In the genomic region with DNA sequence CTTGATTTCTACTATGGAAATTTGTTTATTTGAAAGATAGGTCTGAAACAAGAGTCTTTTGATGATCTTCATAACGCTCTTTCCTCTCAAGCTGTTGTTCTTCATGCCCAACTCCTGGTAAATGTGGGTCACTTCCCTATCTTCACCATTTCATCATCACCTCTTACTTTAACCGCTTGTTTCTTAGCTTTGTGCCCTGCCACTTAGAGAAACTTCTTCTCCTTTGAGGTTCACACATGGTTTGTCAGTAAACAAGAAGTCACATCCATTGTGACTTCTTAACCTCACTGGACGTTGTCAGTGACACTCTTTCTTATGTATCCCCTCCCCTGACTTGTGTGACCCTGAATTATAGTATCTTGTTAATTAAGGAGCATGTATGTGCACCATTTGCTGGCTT, we compare ENCODE assay signal across 13 cellular contexts. TPM values are rescaled to one million over a fixed set of nuclear protein-coding genes. Genes with fewer than 3 reads are reported as not detected.
DNase-seq lines count a peak whose midpoint lies in the region; TF ChIP-seq lines count a peak whose summit lies in the region.
"Had no signal": no experiment of that assay in that cellular context is flagged by ENCODE, and none has a peak within 500 bp of the region (broad histone marks: within the 10 kb centered on the region; RNA-seq: fewer than 3 reads in every experiment).

No MANE protein-coding gene starts in this region.

- no peaks in the 10 kb centered on the region for H3K36me3 ChIP-seq in sigmoid colon
- H3K36me3 ChIP-seq: prostate gland had no signal

- no peaks in the 10 kb centered on the region for H3K27me3 ChIP-seq in HL-60 (ENCODE audit: insufficient read depth, poor library complexity, severe bottlenecking)
- no peaks in the 10 kb centered on the region for H3K27me3 ChIP-seq in sigmoid colon

- H3K9me3 ChIP-seq in sigmoid colon: no peaks in the 10 kb centered on the region
- H3K9me3 ChIP-seq: prostate gland had no signal

- intact Hi-C loops in sigmoid colon (cut with DNase I): no loop called here
- intact Hi-C loops in activated naive CD4-positive, alpha-beta T cell treated with anti-CD3 and anti-CD28 coated beads for 36 hours (cut with micrococcal nuclease): no loop called here

- no peak overlapping the region for H3K4me3 Mint-ChIP-seq in activated naive CD4-positive, alpha-beta T cell treated with anti-CD3 and anti-CD28 coated beads for 36 hours
- H3K4me3 Mint-ChIP-seq: stimulated activated memory B cell treated with anti-CD40 and anti-IgM and Interleukin-4, amounts not matched to agents 10 μg/mL and 1 μg/mL and 100 μg/mL, for 72 hours had no signal

- no peak for TF ChIP-seq EP300 in sigmoid colon (IDR thresholded peaks at IDR 0.05)

- CTCF ChIA-PET in activated naive CD4-positive, alpha-beta T cell treated with anti-CD3 and anti-CD28 coated beads for 36 hours (lab: Charles Lee): no interaction called here

- H3K4me1 Mint-ChIP-seq in activated naive CD4-positive, alpha-beta T cell treated with anti-CD3 and anti-CD28 coated beads for 36 hours (ENCODE audit: low read depth): peaks cover 7% of the 10 kb centered on the region

- H3K27me3 Mint-ChIP-seq in activated naive CD4-positive, alpha-beta T cell treated with anti-CD3 and anti-CD28 coated beads for 36 hours (ENCODE audit: low read depth): peaks cover 14% of the 10 kb centered on the region

- H3K27ac Mint-ChIP-seq in activated naive CD4-positive, alpha-beta T cell treated with anti-CD3 and anti-CD28 coated beads for 36 hours: no peak overlapping the region
- H3K27ac Mint-ChIP-seq: stimulated activated memory B cell treated with anti-CD40 and anti-IgM and Interleukin-4, amounts not matched to agents 10 μg/mL and 1 μg/mL and 100 μg/mL, for 72 hours had no signal

- 72 to 83% methylated on average over 3 of the region's 3 CpGs for WGBS in sigmoid colon, 2 donors

- H3K4me1 ChIP-seq in sigmoid colon: peaks cover 0 to 9% (median 0%) of the 10 kb centered on the region in 4 donors
- H3K4me1 ChIP-seq: prostate gland had no signal

- DNase-seq in HL-60 (ENCODE audit: low read depth in 1 of 2, low spot score in 1 of 2) (peak; percentile 82), SIG-M5 (lab: John Stamatoyannopoulos, UW) (peak; percentile 87), globus pallidus (ENCODE audit: low spot score) (peak; percentile 51), sigmoid colon (no peak), RKO (ENCODE audit: low spot score) (no peak), NCI-H69 (lab: John Stamatoyannopoulos, UW) (no peak)
- DNase-seq in activated CD8-positive, alpha-beta memory T cell treated with anti-CD3 and anti-CD28 coated beads, Interleukin-2, amount 50 U/mL, for 48 hours: no peak
- DNase-seq in activated naive CD4-positive, alpha-beta T cell treated with anti-CD3 and anti-CD28 coated beads for 36 hours: no peak
- DNase-seq: C1 segment of cervical spinal cord; stimulated activated CD4-positive, alpha-beta T cell treated with anti-CD3 and anti-CD28 coated beads, Interleukin-2, amount 100 ng/mL, for 48 hours had no signal

- H3K9me3 Mint-ChIP-seq in activated naive CD4-positive, alpha-beta T cell treated with anti-CD3 and anti-CD28 coated beads for 36 hours: no peaks in the 10 kb centered on the region
- H3K9me3 Mint-ChIP-seq: stimulated activated memory B cell treated with anti-CD40 and anti-IgM and Interleukin-4, amounts not matched to agents 10 μg/mL and 1 μg/mL and 100 μg/mL, for 72 hours had no signal

- TF ChIP-seq CTCF in HL-60 (IDR thresholded peaks at IDR 0.05; ENCODE audit: insufficient read depth, low read length) (no peak), sigmoid colon (IDR thresholded peaks at IDR 0.05) (no peak)

- H3K36me3 Mint-ChIP-seq in activated naive CD4-positive, alpha-beta T cell treated with anti-CD3 and anti-CD28 coated beads for 36 hours (ENCODE audit: low read depth): no peaks in the 10 kb centered on the region
- H3K36me3 Mint-ChIP-seq: stimulated activated memory B cell treated with anti-CD40 and anti-IgM and Interleukin-4, amounts not matched to agents 10 μg/mL and 1 μg/mL and 100 μg/mL, for 72 hours had no signal

- no peak for TF ChIP-seq POLR2A in sigmoid colon (IDR thresholded peaks at IDR 0.05)

- peak overlapping the region; percentile 84 for H3K27ac ChIP-seq in HL-60 (replicated peaks)
- H3K27ac ChIP-seq in sigmoid colon: peak overlapping the region; percentile 44 to 77 (median 64)

- H3K4me3 ChIP-seq in HL-60 (replicated peaks; ENCODE audit: insufficient read depth, low read length) (no peak overlapping the region), sigmoid colon (no peak overlapping the region)
- H3K4me3 ChIP-seq: prostate gland had no signal

RNA-seq across cellular contexts. Expression of gene P2RY13, which starts 16.9 kb away (rescaled TPM):
- total RNA-seq in sigmoid colon: 1 to 10 TPM in 2 of 4 donors, under 1 TPM in 2; 0.28 to 2.3 (median 1.3) TPM
- 1 to 10 TPM in 2 of 3 donors, under 1 TPM in 1; 0.60 to 3.9 (median 3.0) TPM for polyA plus RNA-seq in sigmoid colon
- not detected for total RNA-seq in activated naive CD4-positive, alpha-beta T cell treated with anti-CD3 and anti-CD28 coated beads for 36 hours
- total RNA-seq: Daoy had no signal

RNA-seq across cellular contexts. Expression of gene GPR87, which starts 29.7 kb away (rescaled TPM):
- total RNA-seq in sigmoid colon: not detected
- under 1 TPM in 1 of 3 donors, not detected in 2; 0.07 TPM for polyA plus RNA-seq in sigmoid colon
- under 1 TPM in 1 of 2 experiments, not detected in 1; 0.19 TPM for total RNA-seq in activated naive CD4-positive, alpha-beta T cell treated with anti-CD3 and anti-CD28 coated beads for 36 hours

RNA-seq across cellular contexts. Expression of gene P2RY12, which starts 38.3 kb away (rescaled TPM):
- 1 to 10 TPM; 1.7 to 9.3 (median 4.6) TPM for total RNA-seq in sigmoid colon
- polyA plus RNA-seq in sigmoid colon: 1 to 10 TPM in 2 of 3 donors, under 1 TPM in 1; 0.60 to 2.1 (median 1.5) TPM
- not detected for total RNA-seq in activated naive CD4-positive, alpha-beta T cell treated with anti-CD3 and anti-CD28 coated beads for 36 hours
- total RNA-seq: Daoy had no signal

Comparison
In these comparisons a context has a peak if more than half of its experiments do, and no peak if none do; other contexts are left out.
1. DNase-seq: peak in HL-60 (2 of 2), SIG-M5 (single experiment) and globus pallidus (single experiment); none in sigmoid colon (single experiment), activated CD8-positive, alpha-beta memory T cell treated with anti-CD3 and anti-CD28 coated beads, Interleukin-2, amount 50 U/mL, for 48 hours (single experiment), RKO (single experiment), activated naive CD4-positive, alpha-beta T cell treated with anti-CD3 and anti-CD28 coated beads for 36 hours (single experiment) and NCI-H69 (single experiment).